1 cellular context compared by ENCODE assay signal in the genomic region with DNA sequence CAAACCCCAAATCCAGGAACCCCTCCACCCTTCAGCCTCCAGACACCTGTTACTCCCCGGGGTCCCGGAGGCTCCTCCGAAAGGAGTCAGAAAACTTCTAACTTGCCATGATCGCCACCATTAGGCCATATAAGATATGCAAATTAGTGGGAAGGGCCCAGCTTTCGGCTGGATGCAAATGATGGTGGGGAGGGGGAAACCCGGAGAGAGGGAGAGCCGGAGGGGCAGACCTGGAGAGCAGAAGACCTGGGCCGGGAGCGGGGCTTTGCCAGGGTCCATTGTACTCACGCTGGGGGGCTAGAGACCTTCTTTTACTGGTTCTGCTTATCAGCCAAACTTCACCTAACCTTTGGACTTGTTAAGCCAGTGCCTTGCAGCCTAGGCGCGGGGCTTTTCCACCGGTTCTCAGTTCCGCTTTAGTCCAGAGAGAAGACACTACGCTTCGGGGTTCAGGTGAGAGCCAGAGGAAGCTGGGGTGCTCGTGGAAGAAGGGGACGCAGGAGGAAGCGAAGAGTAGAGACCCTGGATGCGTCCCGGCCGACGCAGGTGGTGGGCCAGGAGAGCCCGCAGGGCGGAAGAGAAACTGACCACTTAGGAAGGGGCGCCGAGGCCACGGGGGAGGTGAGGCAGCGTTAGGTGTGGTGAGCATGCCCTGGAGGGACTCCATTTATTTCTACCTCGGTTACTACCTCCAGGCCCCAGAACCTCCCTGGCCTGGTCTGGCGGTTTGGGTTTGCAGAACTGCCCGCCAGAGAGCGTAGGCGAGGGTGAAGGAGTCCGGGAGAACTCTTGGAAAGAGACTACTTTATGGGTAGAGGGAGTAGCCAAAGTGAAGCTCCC.
TF ChIP-seq lines count a peak whose summit lies in the region.

A gene with protein sequence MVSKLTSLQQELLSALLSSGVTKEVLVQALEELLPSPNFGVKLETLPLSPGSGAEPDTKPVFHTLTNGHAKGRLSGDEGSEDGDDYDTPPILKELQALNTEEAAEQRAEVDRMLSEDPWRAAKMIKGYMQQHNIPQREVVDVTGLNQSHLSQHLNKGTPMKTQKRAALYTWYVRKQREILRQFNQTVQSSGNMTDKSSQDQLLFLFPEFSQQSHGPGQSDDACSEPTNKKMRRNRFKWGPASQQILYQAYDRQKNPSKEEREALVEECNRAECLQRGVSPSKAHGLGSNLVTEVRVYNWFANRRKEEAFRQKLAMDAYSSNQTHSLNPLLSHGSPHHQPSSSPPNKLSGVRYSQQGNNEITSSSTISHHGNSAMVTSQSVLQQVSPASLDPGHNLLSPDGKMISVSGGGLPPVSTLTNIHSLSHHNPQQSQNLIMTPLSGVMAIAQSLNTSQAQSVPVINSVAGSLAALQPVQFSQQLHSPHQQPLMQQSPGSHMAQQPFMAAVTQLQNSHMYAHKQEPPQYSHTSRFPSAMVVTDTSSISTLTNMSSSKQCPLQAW (minus strand): TSS at position 99 of the 840 bp plus-strand sequence. CDS start 175 bp downstream, outside the sequence.

TF ChIP-seq in SK-N-SH, 30 proteins besides CTCF, POLR2A, EP300 and RAD21 (continued from another document):
- TF ChIP-seq, protein P1, sequence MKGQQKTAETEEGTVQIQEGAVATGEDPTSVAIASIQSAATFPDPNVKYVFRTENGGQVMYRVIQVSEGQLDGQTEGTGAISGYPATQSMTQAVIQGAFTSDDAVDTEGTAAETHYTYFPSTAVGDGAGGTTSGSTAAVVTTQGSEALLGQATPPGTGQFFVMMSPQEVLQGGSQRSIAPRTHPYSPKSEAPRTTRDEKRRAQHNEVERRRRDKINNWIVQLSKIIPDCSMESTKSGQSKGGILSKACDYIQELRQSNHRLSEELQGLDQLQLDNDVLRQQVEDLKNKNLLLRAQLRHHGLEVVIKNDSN (IDR thresholded peaks at IDR 0.05; ENCODE audit: borderline replicate concordance, low read depth): no peak
- TF ChIP-seq RXRA (IDR thresholded peaks at IDR 0.05; ENCODE audit: borderline replicate concordance, low read depth): no peak
- TF ChIP-seq SMC3 (IDR thresholded peaks at IDR 0.05; ENCODE audit: low read depth, low read length): no peak
- no peak for TF ChIP-seq EZH2phosphoT487 (IDR thresholded peaks at IDR 0.05; ENCODE audit: borderline replicate concordance, low read depth)
- TF ChIP-seq, protein P2, sequence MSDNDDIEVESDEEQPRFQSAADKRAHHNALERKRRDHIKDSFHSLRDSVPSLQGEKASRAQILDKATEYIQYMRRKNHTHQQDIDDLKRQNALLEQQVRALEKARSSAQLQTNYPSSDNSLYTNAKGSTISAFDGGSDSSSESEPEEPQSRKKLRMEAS (IDR thresholded peaks at IDR 0.05; ENCODE audit: low read depth): no peak
TF ChIP-seq in SK-N-SH: peak in this region for 0.
